ENCODE assay signal across 10 cellular contexts in the genomic region with DNA sequence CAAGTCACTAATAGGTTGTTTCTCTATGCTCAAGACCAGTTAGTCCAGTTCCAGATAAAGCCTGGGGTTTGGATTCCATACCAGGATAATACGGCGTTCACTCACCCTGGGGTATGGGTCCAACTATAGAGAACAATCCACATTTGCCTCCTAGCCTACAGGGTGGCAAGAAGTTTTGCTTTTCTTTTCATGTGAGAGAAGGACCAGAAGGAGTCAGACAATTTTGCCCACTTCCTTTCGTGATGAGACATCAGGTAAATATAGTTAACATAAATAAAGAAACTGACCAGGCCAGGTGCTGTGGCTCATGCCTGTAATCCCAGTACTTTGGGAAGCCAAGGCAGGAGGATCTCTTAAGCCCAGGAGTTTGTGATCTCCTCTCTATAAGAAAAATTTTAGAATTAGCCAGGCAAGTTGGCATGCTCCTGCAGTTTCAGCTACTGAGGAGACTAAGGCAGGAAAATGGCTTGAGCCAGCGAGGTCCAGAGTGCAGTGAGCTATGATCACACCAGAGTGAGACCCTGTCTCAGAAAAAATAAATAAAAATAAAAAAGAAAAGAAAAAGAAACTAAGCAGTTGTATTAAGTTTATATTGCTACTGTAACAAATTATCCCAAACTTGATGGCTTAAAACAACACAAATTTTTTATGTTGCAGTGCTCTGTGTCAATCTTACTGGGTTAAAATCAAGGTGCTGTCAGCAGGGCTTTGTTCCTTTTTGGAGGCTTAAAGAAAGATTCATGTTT. TPM values are rescaled to one million over a fixed set of nuclear protein-coding genes. Genes with fewer than 3 reads are reported as not detected.
DNase-seq lines count a peak whose midpoint lies in the region; ATAC-seq and TF ChIP-seq lines count a peak whose summit lies in the region.
"Had no signal": no experiment of that assay in that cellular context is flagged by ENCODE, and none has a peak within 500 bp of the region (broad histone marks: within the 10 kb centered on the region; RNA-seq: fewer than 3 reads in every experiment).

No MANE protein-coding gene starts in this region.

- H3K9me3 ChIP-seq in stomach: no peaks in the 10 kb centered on the region
- H3K9me3 ChIP-seq: gastrocnemius medialis, sigmoid colon had no signal

- H3K9me3 Mint-ChIP-seq in activated naive CD8-positive, alpha-beta T cell treated with anti-CD3 and anti-CD28 coated beads, Interleukin-2, amount 10 ng/mL, durations not matched to agents 7 days and 5 days: peaks cover 4% of the 10 kb centered on the region

- WGBS in stomach, 5 donors: 49 to 62% (median 60%) methylated on average over 4 of the region's 4 CpGs

- peaks cover 45% of the 10 kb centered on the region for H3K4me1 Mint-ChIP-seq in activated naive CD8-positive, alpha-beta T cell treated with anti-CD3 and anti-CD28 coated beads, Interleukin-2, amount 10 ng/mL, durations not matched to agents 7 days and 5 days

- H3K27ac ChIP-seq in stomach: peak overlapping the region in 1 of 5 donors; percentile 36
- H3K27ac ChIP-seq: sigmoid colon had no signal

- peak overlapping the region; percentile 70 for H3K4me3 Mint-ChIP-seq in activated naive CD8-positive, alpha-beta T cell treated with anti-CD3 and anti-CD28 coated beads, Interleukin-2, amount 10 ng/mL, durations not matched to agents 7 days and 5 days

- H3K27me3 ChIP-seq in stomach: no peaks in the 10 kb centered on the region
- H3K27me3 ChIP-seq: gastrocnemius medialis, sigmoid colon had no signal

- POLR2A ChIA-PET in activated naive CD8-positive, alpha-beta T cell treated with anti-CD3 and anti-CD28 coated beads, Interleukin-2, amount 10 ng/mL, durations not matched to agents 7 days and 5 days (lab: Charles Lee): interaction anchor here (0.8 to 2.7 kb wide), 5 partner anchors 8 to 60 kb away, joined by 3 to 13 read pairs (median 12); a partner anchor contains a TSS

- H3K27ac Mint-ChIP-seq in activated naive CD8-positive, alpha-beta T cell treated with anti-CD3 and anti-CD28 coated beads, Interleukin-2, amount 10 ng/mL, durations not matched to agents 7 days and 5 days: peak overlapping the region; percentile 88

- no peak overlapping the region for H3K4me3 ChIP-seq in stomach
- H3K4me3 ChIP-seq: gastrocnemius medialis, sigmoid colon had no signal

- intact Hi-C loops in stomach (cut with DNase I; ENCODE audit: low total_unique reads): no loop called here

- no peaks in the 10 kb centered on the region for H3K36me3 ChIP-seq in stomach
- H3K36me3 ChIP-seq: gastrocnemius medialis, sigmoid colon had no signal

- ATAC-seq in GM19455 (IDR thresholded peaks at IDR 0.05; ENCODE audit: unreplicated experiment) (peak; percentile 62), HG03175 (IDR thresholded peaks at IDR 0.05; ENCODE audit: unreplicated experiment) (peak; percentile 75)
- peak; percentile 55 for ATAC-seq in activated naive CD8-positive, alpha-beta T cell treated with anti-CD3 and anti-CD28 coated beads, Interleukin-2, amount 10 ng/mL, durations not matched to agents 7 days and 5 days (ENCODE audit: low read depth)

- H3K4me1 ChIP-seq in stomach: peaks cover 0 to 19% (median 0%) of the 10 kb centered on the region in 4 donors
- H3K4me1 ChIP-seq: sigmoid colon had no signal

- no peak for TF ChIP-seq CTCF in stomach (IDR thresholded peaks at IDR 0.05)

- H3K36me3 Mint-ChIP-seq in activated naive CD8-positive, alpha-beta T cell treated with anti-CD3 and anti-CD28 coated beads, Interleukin-2, amount 10 ng/mL, durations not matched to agents 7 days and 5 days: peaks cover 7% of the 10 kb centered on the region

- peak; percentile 32 for DNase-seq in Daoy (ENCODE audit: low read depth)
- DNase-seq in activated naive CD8-positive, alpha-beta T cell treated with anti-CD3 and anti-CD28 coated beads, Interleukin-2, amount 10 ng/mL, durations not matched to agents 7 days and 5 days: no peak
- DNase-seq in OCI-M1 (lab: John Stamatoyannopoulos, UW): no peak
- no peak for DNase-seq in stomach
- no peak for DNase-seq in stimulated activated naive CD4-positive, alpha-beta T cell treated with Interleukin-2 at 50 U/mL for 16 hours (lab: John Stamatoyannopoulos, UW)
- no peak for DNase-seq in amniotic stem cell (lab: John Stamatoyannopoulos, UW)
- DNase-seq: gastrocnemius medialis, sigmoid colon had no signal

- TF ChIP-seq POLR2A in stomach (IDR thresholded peaks at IDR 0.05): no peak

- no peak for TF ChIP-seq EP300 in stomach (IDR thresholded peaks at IDR 0.05)

- H3K27me3 Mint-ChIP-seq in activated naive CD8-positive, alpha-beta T cell treated with anti-CD3 and anti-CD28 coated beads, Interleukin-2, amount 10 ng/mL, durations not matched to agents 7 days and 5 days: no peaks in the 10 kb centered on the region

RNA-seq across cellular contexts. Expression of a gene that starts 7.5 kb away (rescaled TPM):
- total RNA-seq in Daoy (2014; rRNA removed; shearing (Covaris generic)): 26.9 and 27.0 TPM in 2 replicates
- total RNA-seq in activated naive CD8-positive, alpha-beta T cell treated with anti-CD3 and anti-CD28 coated beads, Interleukin-2, amount 10 ng/mL, durations not matched to agents 7 days and 5 days: 10 to 100 TPM; 59.0 to 65.8 TPM
- total RNA-seq in stomach: 100 to 1,000 TPM in 1 of 5 donors, 10 to 100 TPM in 4; 18.8 to 102 (median 65.9) TPM
- polyA plus RNA-seq in stomach: 10 to 100 TPM; 24.7 to 45.0 (median 35.7) TPM

RNA-seq across cellular contexts. Expression of a gene that starts 47.1 kb away (rescaled TPM):
- total RNA-seq in Daoy (2014; rRNA removed; shearing (Covaris generic)): 31.8 and 39.3 TPM in 2 replicates
- total RNA-seq in activated naive CD8-positive, alpha-beta T cell treated with anti-CD3 and anti-CD28 coated beads, Interleukin-2, amount 10 ng/mL, durations not matched to agents 7 days and 5 days: 100 to 1,000 TPM; 106 to 113 TPM
- total RNA-seq in stomach: 10 to 100 TPM in 3 of 5 donors, 1 to 10 TPM in 2; 5.5 to 61.3 (median 26.8) TPM
- polyA plus RNA-seq in stomach: 1 to 10 TPM; 5.3 to 7.9 (median 6.2) TPM
